In genomic region chr10:130049244-130049643, GRCh38 we compare ENCODE assay signal across 1 cellular context.
TF ChIP-seq lines count a peak whose summit lies in the region.

No MANE protein-coding gene starts in this region.

TF ChIP-seq in GM23338, 12 proteins besides CTCF, POLR2A, EP300 and RAD21 (continued from another document):
- TF ChIP-seq REST (IDR thresholded peaks at IDR 0.05; ENCODE audit: unreplicated experiment) = no peak
- TF ChIP-seq ZNF462 (CRISPR knock-in tag; IDR thresholded peaks at IDR 0.05) = no peak
- no peak for TF ChIP-seq ZNF331 (CRISPR knock-in tag; IDR thresholded peaks at IDR 0.05; ENCODE audit: low read depth)
- TF ChIP-seq POLR2AphosphoS5 (IDR thresholded peaks at IDR 0.05; ENCODE audit: low read depth) = no peak
